In the genomic region with DNA sequence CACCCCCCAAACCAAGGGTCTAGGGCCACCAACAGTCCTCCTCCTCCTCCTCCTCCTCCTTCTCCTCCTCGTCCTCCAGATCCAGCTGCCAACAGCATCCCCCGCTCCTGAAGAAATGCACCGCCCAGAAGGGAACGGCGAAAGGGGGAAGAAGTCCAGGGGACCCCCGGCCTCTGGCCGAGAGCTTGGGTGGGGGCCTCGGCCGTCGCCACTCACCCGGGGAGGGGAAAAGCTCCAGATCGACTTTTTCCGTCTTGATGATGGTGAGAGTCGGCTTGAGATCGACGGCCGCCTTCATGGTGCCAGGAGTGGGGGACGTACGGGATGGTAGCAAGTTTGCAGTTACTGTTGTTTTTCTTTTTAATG, we compare ENCODE assay signal across 8 cellular contexts.
DNase-seq lines count a peak whose midpoint lies in the region; ATAC-seq and TF ChIP-seq lines count a peak whose summit lies in the region.

No MANE protein-coding gene starts in this region.

- no peaks in the 10 kb centered on the region for H3K9me2 ChIP-seq in DOHH2 (replicated peaks; ENCODE audit: control insufficient read depth, low read length)

- WGBS in mesodermal cell (ENCODE audit: insufficient coverage in 2 of 2), 2 experiments = 0 to 1% methylated on average over 16 to 19 of the region's 19 CpGs

- no peaks in the 10 kb centered on the region for H3K27me3 ChIP-seq in DOHH2 (ENCODE audit: control insufficient read depth, low read length)
- no peaks in the 10 kb centered on the region for H3K27me3 ChIP-seq in MG63

- peak overlapping the region; percentile 71 for H3K4me2 ChIP-seq in DOHH2 (ENCODE audit: low read length)

- H3F3A ChIP-seq in DOHH2 (ENCODE audit: control insufficient read depth, insufficient read depth) = peaks cover 2% of the 10 kb centered on the region; the same call in 1 of the 2 replicates

- peak overlapping the region; percentile 73 for H3K4me3 ChIP-seq in DOHH2 (ENCODE audit: low read length)
- H3K4me3 ChIP-seq in MG63 = peak overlapping the region; percentile 94
- H3K4me3 ChIP-seq in mesodermal cell (ENCODE audit: extremely low read depth, insufficient read depth, low read length, poor library complexity, severe bottlenecking) = peak overlapping the region; percentile 87

- TF ChIP-seq CTCF in DOHH2 (IDR thresholded peaks at IDR 0.05; ENCODE audit: low read depth, low read length, poor library complexity, severe bottlenecking) = no peak

- H3K36me3 ChIP-seq in DOHH2 (ENCODE audit: control insufficient read depth, low read length) (peaks cover 54% of the 10 kb centered on the region), MG63 (peaks cover 31% of the 10 kb centered on the region), mesodermal cell (ENCODE audit: control insufficient read depth, insufficient read depth, low read length) (peaks cover 10% of the 10 kb centered on the region)

- peaks cover 28% of the 10 kb centered on the region for H4K20me1 ChIP-seq in DOHH2 (ENCODE audit: control insufficient read depth, insufficient read depth, low read depth, low read length)

- H3K79me2 ChIP-seq in DOHH2 (ENCODE audit: control insufficient read depth, low read length) = peaks cover 67% of the 10 kb centered on the region

- H3K9me3 ChIP-seq in DOHH2 (ENCODE audit: control insufficient read depth, insufficient read depth, low read length) (no peaks in the 10 kb centered on the region), MG63 (no peaks in the 10 kb centered on the region), mesodermal cell (ENCODE audit: control insufficient read depth, low read length) (no peaks in the 10 kb centered on the region)

- H3K27ac ChIP-seq in DOHH2 (ENCODE audit: low read depth, low read length) (peak overlapping the region; percentile 82), cingulate gyrus (ENCODE audit: low read depth, low read length) (peak overlapping the region; percentile 82), mesodermal cell (ENCODE audit: low read depth, low read length, severe bottlenecking) (peak overlapping the region; percentile 95)

- H3K4me1 ChIP-seq in DOHH2 (ENCODE audit: control insufficient read depth, low read length) (peaks cover 68% of the 10 kb centered on the region), mesodermal cell (ENCODE audit: control insufficient read depth, insufficient read depth, low read length, poor library complexity, severe bottlenecking) (peaks cover 54% of the 10 kb centered on the region)

- no peak for ATAC-seq in GM18511 (IDR thresholded peaks at IDR 0.05; ENCODE audit: unreplicated experiment)
- no peak for ATAC-seq in HG02610 (IDR thresholded peaks at IDR 0.05; ENCODE audit: unreplicated experiment)
- ATAC-seq in HG02798 (IDR thresholded peaks at IDR 0.05; ENCODE audit: poor library complexity, unreplicated experiment) = no peak
- no peak for ATAC-seq in GM21619 (IDR thresholded peaks at IDR 0.05; ENCODE audit: unreplicated experiment)

- peak; percentile 30 for DNase-seq in MG63
